Comparison of ENCODE assay signal across 8 cellular contexts in the genomic region with DNA sequence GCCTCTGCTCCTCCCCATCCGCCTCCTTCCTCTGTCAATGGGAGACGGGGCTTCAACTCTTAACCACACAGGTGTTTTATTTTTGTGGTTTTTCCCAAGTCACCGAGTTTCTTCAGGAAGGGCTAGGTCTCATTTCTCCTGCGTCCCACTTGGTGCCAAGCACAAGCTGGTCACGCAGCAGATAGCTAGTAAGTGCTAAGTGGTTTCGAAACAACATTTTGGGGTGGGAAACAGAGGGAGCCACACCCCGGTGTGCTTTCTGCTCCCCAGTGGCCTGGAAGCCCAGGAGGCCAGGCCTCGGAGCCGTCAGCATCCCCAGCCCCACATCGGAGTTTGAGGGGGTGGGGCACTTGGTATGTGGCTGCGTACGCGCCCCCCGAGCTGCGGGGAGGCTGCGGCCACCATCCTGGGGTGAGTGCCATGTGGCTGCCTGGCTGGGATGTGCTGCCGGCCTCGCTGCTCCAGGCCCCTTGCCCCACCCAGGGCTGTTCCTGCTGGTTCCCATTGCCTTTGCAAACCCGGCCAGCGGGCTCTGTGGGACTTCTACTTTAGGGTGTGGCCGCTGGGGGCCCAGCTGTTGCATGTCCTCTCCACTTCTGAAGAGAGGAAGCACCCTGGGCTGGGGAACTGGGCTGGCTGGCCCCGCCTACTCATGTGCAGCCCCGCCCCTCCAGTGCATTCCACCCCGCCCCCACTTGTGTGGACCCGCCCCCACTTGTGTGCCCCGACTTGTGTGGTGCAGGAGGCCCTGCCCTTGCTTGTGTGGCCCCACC. TPM values are rescaled to one million over a fixed set of nuclear protein-coding genes. Genes with fewer than 3 reads are reported as not detected.
A peak's percentile ranks its signal among the peaks of the same experiment; 100 is the strongest.
DNase-seq lines count a peak whose midpoint lies in the region; FAIRE-seq and TF ChIP-seq lines count a peak whose summit lies in the region.

No MANE protein-coding gene starts in this region.

- H2BK5ac ChIP-seq in H9 (ENCODE audit: insufficient read length, low read length) = no peak overlapping the region

- no peak overlapping the region for H2AK5ac ChIP-seq in H9 (ENCODE audit: insufficient read length, low read length)

- H3K4ac ChIP-seq in H9 (ENCODE audit: low read depth, low read length) = no peak overlapping the region

- H3K14ac ChIP-seq in H9 (ENCODE audit: insufficient read depth, low read length) = no peak overlapping the region; the same call in 1 of the 2 replicates

- no peak overlapping the region for H4K5ac ChIP-seq in H9 (ENCODE audit: insufficient read length, low read depth, low read length)

- H2AFZ ChIP-seq in H9 (ENCODE audit: low read length) = no peak overlapping the region

- no peak overlapping the region for H2BK20ac ChIP-seq in H9 (ENCODE audit: low read depth, low read length, poor library complexity, severe bottlenecking)

- H3K27me3 Mint-ChIP-seq in H9 (ENCODE audit: low read depth) (peaks cover 3% of the 10 kb centered on the region), mesothelial cell of epicardium (ENCODE audit: low read depth) (no peaks in the 10 kb centered on the region)

- H3K4me3 Mint-ChIP-seq in H9 (peak overlapping the region in 1 of 2 experiments; percentile 32; a peak in 2 of 5 replicates), mesothelial cell of epicardium (no peak overlapping the region)

- H3K4me1 ChIP-seq in H9 (ENCODE audit: insufficient read depth, low read length) (no peaks in the 10 kb centered on the region; the same call in 1 of the 2 replicates), small intestine (ENCODE audit: control insufficient read depth in 2 of 2, insufficient read depth in 1 of 2, low read depth in 1 of 2, low read length in 1 of 2) (peaks cover 0 to 4% of the 10 kb centered on the region in 2 donors)

- H3K36me3 ChIP-seq in small intestine (ENCODE audit: control insufficient read depth in 2 of 2, insufficient read depth in 2 of 2, low read length in 2 of 2) = peaks cover 0 to 3% of the 10 kb centered on the region in 2 donors

- DNase-seq in H9 = peak; percentile 95
- peak; percentile 83 for DNase-seq in SIG-M5 treated with dmso at 0.1 percent for 504 hours (lab: John Stamatoyannopoulos, UW; ENCODE audit: unreplicated experiment)
- DNase-seq in epithelial cell of prostate (ENCODE audit: low read depth, low spot score) = no peak
- peak; percentile 27 for DNase-seq in small intestine
- DNase-seq in Ammon's horn (ENCODE audit: low spot score) = no peak
- no peak for DNase-seq in mesothelial cell of epicardium (ENCODE audit: low spot score in 2 of 2, unreplicated experiment in 2 of 2)
- DNase-seq in RCC 7860 (ENCODE audit: low spot score) = no peak
- no peak for DNase-seq in effector CD8-positive, alpha-beta T cell (lab: John Stamatoyannopoulos, UW)

- no peak overlapping the region for H4K91ac ChIP-seq in H9 (ENCODE audit: insufficient read length, low read depth, low read length)

- H3K79me1 ChIP-seq in H9 (ENCODE audit: insufficient read depth, low read depth, low read length, poor library complexity, severe bottlenecking) = no peaks in the 10 kb centered on the region

- no peak overlapping the region for H4K8ac ChIP-seq in H9 (replicated peaks; ENCODE audit: insufficient read length, low read depth, low read length)

- H3K79me2 ChIP-seq in H9 (ENCODE audit: insufficient read depth, low read length) = no peaks in the 10 kb centered on the region

- no peak overlapping the region for H2BK15ac ChIP-seq in H9 (ENCODE audit: low read depth, low read length)

- H3K23ac ChIP-seq in H9 (ENCODE audit: insufficient read length, low read depth, low read length) = no peak overlapping the region

- H3K18ac ChIP-seq in H9 (ENCODE audit: insufficient read length, low read depth, low read length) = peak overlapping the region; percentile 59

- no CpG with 5 or more reads among the region's 26 CpGs for WGBS in H9 (ENCODE audit: extremely low coverage, insufficient read length, low lambda C conversion rate)
- 71 to 82% (median 76%) methylated on average over 18 to 26 of the region's 26 CpGs for WGBS in small intestine, 3 donors

- no peak overlapping the region for H2BK12ac ChIP-seq in H9 (ENCODE audit: insufficient read length, low read depth, low read length)

- H3K4me1 Mint-ChIP-seq in H9 (peaks cover 23 to 28% of the 10 kb centered on the region in 2 experiments), mesothelial cell of epicardium (peaks cover 17% of the 10 kb centered on the region)

- H3K56ac ChIP-seq in H9 (ENCODE audit: insufficient read length, low read depth, low read length) = no peak overlapping the region

- H4K20me1 ChIP-seq in H9 (ENCODE audit: control insufficient read depth, insufficient read depth, insufficient read length) = peaks cover 3% of the 10 kb centered on the region

- no peaks in the 10 kb centered on the region for H3K23me2 ChIP-seq in H9 (ENCODE audit: insufficient read length, low read depth, low read length, poor library complexity, severe bottlenecking)

- no peak overlapping the region for H2BK120ac ChIP-seq in H9 (ENCODE audit: low read depth, low read length, poor library complexity, severe bottlenecking)

- no peak overlapping the region for H3K9ac ChIP-seq in H9 (ENCODE audit: extremely low read depth, insufficient read length, low read length)

- H3K9me3 Mint-ChIP-seq in H9 (no peaks in the 10 kb centered on the region), mesothelial cell of epicardium (no peaks in the 10 kb centered on the region)

- H3K27ac Mint-ChIP-seq in H9 (no peak overlapping the region; a peak in 1 of 7 replicates), mesothelial cell of epicardium (no peak overlapping the region)

- H3K9me3 ChIP-seq in H9 (ENCODE audit: control insufficient read depth, low read depth, low read length) (no peaks in the 10 kb centered on the region), small intestine (ENCODE audit: control insufficient read depth, low read depth) (no peaks in the 10 kb centered on the region)

- no peak overlapping the region for H3K4me3 ChIP-seq in small intestine (ENCODE audit: low read depth in 1 of 2, low read length in 2 of 2)

- no peaks in the 10 kb centered on the region for H3K27me3 ChIP-seq in H9 (ENCODE audit: insufficient read depth, low read length)
- H3K27me3 ChIP-seq in small intestine (ENCODE audit: control insufficient read depth in 2 of 2, insufficient read depth in 2 of 2, low read length in 2 of 2) = peaks cover 0 to 2% of the 10 kb centered on the region in 2 donors

- H3K4me2 ChIP-seq in H9 (ENCODE audit: insufficient read depth, insufficient read length, low read length) = no peak overlapping the region

- no peak overlapping the region for H3T11ph ChIP-seq in H9 (ENCODE audit: low read length)

- H3K36me3 Mint-ChIP-seq in H9 (ENCODE audit: insufficient read depth in 1 of 3, low read depth in 3 of 3) = peaks cover 0 to 10% (median 9%) of the 10 kb centered on the region in 3 experiments; a peak in 4 of 7 replicates
- H3K36me3 Mint-ChIP-seq in mesothelial cell of epicardium = peaks cover 3% of the 10 kb centered on the region

- FAIRE-seq in small intestine (lab: Jason Lieb, UNC) = no peak
- no peak for FAIRE-seq in RCC 7860 (lab: Jason Lieb, UNC)

- H3K27ac ChIP-seq in H9 (ENCODE audit: insufficient read length, low read depth, low read length) (no peak overlapping the region), epithelial cell of prostate (peak overlapping the region; percentile 21), small intestine (ENCODE audit: low read depth in 1 of 2, low read length in 1 of 2) (no peak overlapping the region)

- no peak for TF ChIP-seq CTCF in H9 (conservative IDR thresholded peaks at IDR 0.05)
- no peak for TF ChIP-seq CTCF in mesothelial cell of epicardium (IDR thresholded peaks at IDR 0.05; ENCODE audit: unreplicated experiment)

RNA-seq across cellular contexts. Expression of gene BAIAP2, which starts 55.6 kb away (rescaled TPM):
- total RNA-seq in H9 (2021) (26.7 and 27.8 TPM in 2 replicates), mesothelial cell of epicardium (46.5 to 48.9 TPM (median 47.6 TPM) in 3 replicates)
- polyA plus RNA-seq in small intestine = 10 to 100 TPM in 1 of 3 donors, 1 to 10 TPM in 2; 1.8 to 14.5 (median 3.8) TPM

Comparison
In these comparisons a context has a peak if more than half of its experiments do, and no peak if none do; other contexts are left out.
1. DNase-seq: peak in H9 (single experiment), SIG-M5 treated with dmso at 0.1 percent for 504 hours (single experiment) and small intestine (single experiment); none in epithelial cell of prostate (single experiment), Ammon's horn (single experiment), mesothelial cell of epicardium (0 of 2), RCC 7860 (single experiment) and effector CD8-positive, alpha-beta T cell (single experiment).